8 cellular contexts compared by ENCODE assay signal in genomic region chr19:47226426-47227346, GRCh38. TPM values are rescaled to one million over a fixed set of nuclear protein-coding genes. Genes with fewer than 3 reads are reported as not detected.
DNase-seq lines count a peak whose midpoint lies in the region; ATAC-seq and TF ChIP-seq lines count a peak whose summit lies in the region.

No MANE protein-coding gene starts in this region.

- DNase-seq in C1 segment of cervical spinal cord (lab: John Stamatoyannopoulos, UW), result peak in 12 of 14 donors; percentile 30 to 85 (median 54)
- DNase-seq in Peyer's patch, result peak; percentile 84 to 94 (median 91)
- DNase-seq in right atrium auricular region (ENCODE audit: low spot score), result peak; percentile 92
- DNase-seq in psoas muscle, result peak; percentile 88 to 92
- DNase-seq in NCI-H128 (lab: John Stamatoyannopoulos, UW; ENCODE audit: unreplicated experiment), result no peak

- peak; percentile 63 to 81 for TF ChIP-seq POLR2A in Peyer's patch (IDR thresholded peaks at IDR 0.05)

- intact Hi-C loops in psoas muscle (cut with DNase I), result no loop called here

- H3K36me3 ChIP-seq in Peyer's patch (peaks cover 0 to 7% (median 0%) of the 10 kb centered on the region in 3 donors), right atrium auricular region (peaks cover 10% of the 10 kb centered on the region), psoas muscle (ENCODE audit: insufficient read depth in 1 of 2, low read depth in 1 of 2) (peaks cover 0 to 38% of the 10 kb centered on the region in 2 donors)

- peaks cover 4 to 46% (median 27%) of the 10 kb centered on the region in 4 donors for H3K4me1 ChIP-seq in Peyer's patch
- peaks cover 0 to 47% of the 10 kb centered on the region in 2 donors for H3K4me1 ChIP-seq in right atrium auricular region
- peaks cover 15% of the 10 kb centered on the region for H3K4me1 ChIP-seq in psoas muscle

- H3K27me3 ChIP-seq in Peyer's patch (no peaks in the 10 kb centered on the region), right atrium auricular region (no peaks in the 10 kb centered on the region), psoas muscle (ENCODE audit: insufficient read depth in 3 of 3, low read length in 2 of 3) (no peaks in the 10 kb centered on the region)

- 2 to 3% (median 2%) methylated on average over 41 to 56 of the region's 56 CpGs for WGBS in psoas muscle, 3 donors

- ATAC-seq in GM18861 (IDR thresholded peaks at IDR 0.05; ENCODE audit: unreplicated experiment) (peak; percentile 0), HG03196 (IDR thresholded peaks at IDR 0.05; ENCODE audit: unreplicated experiment) (peak; percentile 28), psoas muscle (peak; percentile 62 to 77 (median 74))

- H3K4me3 ChIP-seq in Peyer's patch (peak overlapping the region; percentile 47 to 96 (median 80)), right atrium auricular region (peak overlapping the region; percentile 60 to 84), psoas muscle (peak overlapping the region; percentile 99)

- H3K9me3 ChIP-seq in Peyer's patch, result no peaks in the 10 kb centered on the region
- no peaks in the 10 kb centered on the region for H3K9me3 ChIP-seq in right atrium auricular region
- H3K9me3 ChIP-seq in psoas muscle, result no peaks in the 10 kb centered on the region

- H3K27ac ChIP-seq in Peyer's patch, result peak overlapping the region; percentile 97 to 100 (median 99)
- peak overlapping the region; percentile 86 for H3K27ac ChIP-seq in angular gyrus (ENCODE audit: low read depth, low read length)
- peak overlapping the region; percentile 99 to 100 for H3K27ac ChIP-seq in right atrium auricular region
- peak overlapping the region; percentile 100 for H3K27ac ChIP-seq in psoas muscle

- TF ChIP-seq CTCF in Peyer's patch (IDR thresholded peaks at IDR 0.05) (peak in 2 of 6 experiments; percentile 8 to 12), right atrium auricular region (IDR thresholded peaks at IDR 0.05) (no peak), psoas muscle (IDR thresholded peaks at IDR 0.05) (no peak)

RNA-seq across cellular contexts. Expression of gene BBC3, which starts 4.3 kb away (rescaled TPM):
- total RNA-seq in Peyer's patch (10 to 100 TPM in 1 of 4 donors, 1 to 10 TPM in 3; 4.1 to 10.0 (median 5.5) TPM), right atrium auricular region (1 to 10 TPM; 2.5 to 2.9 TPM), psoas muscle (10 to 100 TPM in 1 of 4 donors, 1 to 10 TPM in 3; 2.7 to 32.5 (median 4.7) TPM)
- polyA plus RNA-seq in psoas muscle, result 1 to 10 TPM; 2.7 to 6.6 (median 2.9) TPM

RNA-seq across cellular contexts. Expression of gene CCDC9, which starts 29.6 kb away (rescaled TPM):
- 100 to 1,000 TPM in 1 of 4 donors, 10 to 100 TPM in 3; 12.1 to 104 (median 35.8) TPM for total RNA-seq in Peyer's patch
- total RNA-seq in right atrium auricular region, result 10 to 100 TPM in 1 of 2 donors, 1 to 10 TPM in 1; 9.2 to 11.9 TPM
- total RNA-seq in psoas muscle, result 10 to 100 TPM; 16.9 to 28.2 (median 24.2) TPM
- 10 to 100 TPM; 18.8 to 28.5 (median 24.0) TPM for polyA plus RNA-seq in psoas muscle

RNA-seq across cellular contexts. Expression of gene INAFM1, which starts 48.0 kb away (rescaled TPM):
- total RNA-seq in Peyer's patch, result 10 to 100 TPM in 2 of 4 donors, 1 to 10 TPM in 2; 6.1 to 23.9 (median 12.8) TPM
- 1 to 10 TPM; 1.9 to 7.0 TPM for total RNA-seq in right atrium auricular region
- 10 to 100 TPM; 13.6 to 18.9 (median 15.8) TPM for total RNA-seq in psoas muscle
- polyA plus RNA-seq in psoas muscle, result 10 to 100 TPM in 1 of 3 donors, 1 to 10 TPM in 2; 3.6 to 21.2 (median 9.9) TPM

Comparison
In these comparisons a context has a peak if more than half of its experiments do, and no peak if none do; other contexts are left out.
1. ATAC-seq: peak in every context shown above with its lines; median percentile 74 in psoas muscle; 28 in HG03196; 0 in GM18861.